13 cellular contexts compared by ENCODE assay signal in the genomic region with DNA sequence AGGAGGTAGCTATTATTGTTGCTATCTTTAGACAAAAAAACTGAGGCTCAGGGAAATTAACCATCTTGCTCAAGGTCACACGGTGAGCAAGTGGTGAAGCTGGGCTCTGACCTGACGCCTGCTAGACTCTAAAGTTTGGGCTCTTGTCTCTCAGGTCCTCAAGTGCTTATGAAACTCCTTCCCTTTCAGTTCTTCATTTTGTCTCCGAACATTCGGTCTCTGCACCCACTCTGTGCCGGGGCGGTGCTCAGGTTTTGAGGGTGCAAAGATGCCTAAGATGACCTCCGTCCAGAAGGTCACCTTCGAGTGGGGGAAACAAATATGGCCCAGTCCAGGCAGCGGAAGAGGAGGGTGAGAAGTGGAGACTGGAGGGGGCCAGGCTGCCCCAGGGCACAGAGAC. TPM values are rescaled to one million over a fixed set of nuclear protein-coding genes. Genes with fewer than 3 reads are reported as not detected.
DNase-seq lines count a peak whose midpoint lies in the region; ATAC-seq and TF ChIP-seq lines count a peak whose summit lies in the region.
"Had no signal": no experiment of that assay in that cellular context is flagged by ENCODE, and none has a peak within 500 bp of the region (broad histone marks: within the 10 kb centered on the region; RNA-seq: fewer than 3 reads in every experiment).

No MANE protein-coding gene starts in this region.

- TF ChIP-seq CTCF in GM13976 (IDR thresholded peaks at IDR 0.05; ENCODE audit: borderline replicate concordance, control extremely low read depth, extremely low read depth, insufficient read depth, missing control alignments): no peak
- TF ChIP-seq CTCF in GM20000 (IDR thresholded peaks at IDR 0.05; ENCODE audit: extremely low read depth, missing control alignments): no peak
- no peak for TF ChIP-seq CTCF in OCI-LY7 (conservative IDR thresholded peaks at IDR 0.05; ENCODE audit: low read length)
- TF ChIP-seq CTCF in H9 (conservative IDR thresholded peaks at IDR 0.05): no peak

- no CpG with 5 or more reads among the region's 9 CpGs for WGBS in H9 (ENCODE audit: extremely low coverage, insufficient read length, low lambda C conversion rate)

- no peaks in the 10 kb centered on the region for H4K20me1 ChIP-seq in OCI-LY7 (ENCODE audit: insufficient read depth, low read length)
- no peaks in the 10 kb centered on the region for H4K20me1 ChIP-seq in H9 (ENCODE audit: control insufficient read depth, insufficient read depth, insufficient read length)

- H3K14ac ChIP-seq in H9 (ENCODE audit: insufficient read depth, low read length): no peak overlapping the region

- H3K27me3 Mint-ChIP-seq in H9 (ENCODE audit: low read depth): peaks cover 16% of the 10 kb centered on the region

- H3K9me3 Mint-ChIP-seq in H9: no peaks in the 10 kb centered on the region
- H3K9me3 Mint-ChIP-seq: T-helper 2 cell treated with Interferon-gamma antibody and Interleukin-4, amounts not matched to agents 5 μg/mL and 100 μg/mL, for 36 hours had no signal

- H3K79me1 ChIP-seq in H9 (ENCODE audit: insufficient read depth, low read depth, low read length, poor library complexity, severe bottlenecking): no peaks in the 10 kb centered on the region

- no peak overlapping the region for H2BK120ac ChIP-seq in H9 (ENCODE audit: low read depth, low read length, poor library complexity, severe bottlenecking)

- intact Hi-C loops in OCI-LY7 (cut with micrococcal nuclease; ENCODE audit: unreplicated experiment): loop anchor here (1.0 kb wide), 1 partner anchor 23 kb away; a partner anchor contains a TSS

- H2BK20ac ChIP-seq in H9 (ENCODE audit: low read depth, low read length, poor library complexity, severe bottlenecking): no peak overlapping the region

- H2AFZ ChIP-seq in OCI-LY7 (ENCODE audit: low read length) (no peak overlapping the region), H9 (ENCODE audit: low read length) (no peak overlapping the region)

- no peak overlapping the region for H4K8ac ChIP-seq in H9 (replicated peaks; ENCODE audit: insufficient read length, low read depth, low read length)

- no peaks in the 10 kb centered on the region for H3K9me2 ChIP-seq in OCI-LY7 (ENCODE audit: insufficient read depth, low read length)

- no peak overlapping the region for H3K4ac ChIP-seq in H9 (ENCODE audit: low read depth, low read length)

- in situ Hi-C loops in GM13976 (cut with MboI; ENCODE audit: low sequenced_read_pairs, unreplicated experiment): no loop called here

- no peak overlapping the region for H4K91ac ChIP-seq in H9 (ENCODE audit: insufficient read length, low read depth, low read length)

- no peaks in the 10 kb centered on the region for H3K36me3 Mint-ChIP-seq in H9 (ENCODE audit: insufficient read depth in 1 of 3, low read depth in 3 of 3)
- H3K36me3 Mint-ChIP-seq: activated naive CD8-positive, alpha-beta T cell had no signal

- H3K4me1 Mint-ChIP-seq in H9: peaks cover 16 to 25% of the 10 kb centered on the region in 2 experiments

- H3T11ph ChIP-seq in H9 (ENCODE audit: low read length): no peak overlapping the region

- H3K4me2 ChIP-seq in OCI-LY7 (ENCODE audit: low read length) (no peak overlapping the region), H9 (ENCODE audit: insufficient read depth, insufficient read length, low read length) (no peak overlapping the region)

- no peaks in the 10 kb centered on the region; the same call in 1 of the 2 replicates for H3K27me3 ChIP-seq in H9 (ENCODE audit: insufficient read depth, low read length)
- H3K27me3 ChIP-seq: ovary had no signal

- CTCF ChIA-PET in OCI-LY7 (lab: Charles Lee; ENCODE audit: unreplicated experiment): interaction anchor here (1.0 kb wide), 1 partner anchor 24 kb away, joined by 3 read pairs; no protein-coding TSS in a partner anchor

- no peak overlapping the region for H3K27ac Mint-ChIP-seq in H9
- H3K27ac Mint-ChIP-seq: activated naive CD8-positive, alpha-beta T cell; T-helper 2 cell treated with Interferon-gamma antibody and Interleukin-4, amounts not matched to agents 5 μg/mL and 100 μg/mL, for 36 hours had no signal

- no peak overlapping the region for H4K5ac ChIP-seq in H9 (ENCODE audit: insufficient read length, low read depth, low read length)

- no peaks in the 10 kb centered on the region for H3K36me3 ChIP-seq in OCI-LY7 (ENCODE audit: insufficient read depth, low read length)
- H3K36me3 ChIP-seq: ovary had no signal

- no peak overlapping the region for H2AK5ac ChIP-seq in H9 (ENCODE audit: insufficient read length, low read length)

- no peak overlapping the region for H2BK5ac ChIP-seq in H9 (ENCODE audit: insufficient read length, low read length)

- H3K27ac ChIP-seq in OCI-LY7 (ENCODE audit: low read depth, low read length, poor library complexity, severe bottlenecking) (no peak overlapping the region), H9 (ENCODE audit: insufficient read length, low read depth, low read length) (no peak overlapping the region), substantia nigra (ENCODE audit: low read depth, low read length, poor library complexity, severe bottlenecking) (no peak overlapping the region)
- H3K27ac ChIP-seq: ovary had no signal

- no peak overlapping the region for H3K18ac ChIP-seq in H9 (ENCODE audit: insufficient read length, low read depth, low read length)

- POLR2A ChIA-PET in OCI-LY7 (lab: Charles Lee): interaction anchor here (0.7 kb wide), 2 partner anchors 26 to 510 kb away, joined by 3 read pairs; no protein-coding TSS in a partner anchor

- H3K56ac ChIP-seq in H9 (ENCODE audit: insufficient read length, low read depth, low read length): no peak overlapping the region

- no peak overlapping the region for H2BK12ac ChIP-seq in H9 (ENCODE audit: insufficient read length, low read depth, low read length)

- H3K9me3 ChIP-seq in OCI-LY7 (ENCODE audit: low read length) (no peaks in the 10 kb centered on the region), H9 (ENCODE audit: control insufficient read depth, low read depth, low read length) (no peaks in the 10 kb centered on the region)
- H3K9me3 ChIP-seq: ovary had no signal

- no peak overlapping the region for H3K4me3 ChIP-seq in OCI-LY7 (ENCODE audit: low read depth, low read length, poor library complexity, severe bottlenecking)
- H3K4me3 ChIP-seq: ovary had no signal

- peaks cover 6% of the 10 kb centered on the region for H3K4me1 ChIP-seq in OCI-LY7 (ENCODE audit: insufficient read depth, low read length, poor library complexity, severe bottlenecking)
- no peaks in the 10 kb centered on the region for H3K4me1 ChIP-seq in H9 (ENCODE audit: insufficient read depth, low read length)

- DNase-seq in GM13976 (ENCODE audit: low spot score) (peak; percentile 84), GM20000 (ENCODE audit: low spot score) (peak; percentile 83), OCI-LY7 (ENCODE audit: low spot score) (peak; percentile 29), H9 (no peak), substantia nigra (lab: John Stamatoyannopoulos, UW) (no peak), NCI-H2171 (lab: John Stamatoyannopoulos, UW) (no peak)
- DNase-seq in effector CD4-positive, alpha-beta T cell: no peak
- DNase-seq: mammary epithelial cell, ovary had no signal

- no peak overlapping the region for H3K23ac ChIP-seq in H9 (ENCODE audit: insufficient read length, low read depth, low read length)

- H3K4me3 Mint-ChIP-seq in H9: no peak overlapping the region
- H3K4me3 Mint-ChIP-seq: activated naive CD8-positive, alpha-beta T cell; T-helper 2 cell treated with Interferon-gamma antibody and Interleukin-4, amounts not matched to agents 5 μg/mL and 100 μg/mL, for 36 hours had no signal

- no peaks in the 10 kb centered on the region for H3K23me2 ChIP-seq in H9 (ENCODE audit: insufficient read length, low read depth, low read length, poor library complexity, severe bottlenecking)

- no peak overlapping the region for H2BK15ac ChIP-seq in H9 (ENCODE audit: low read depth, low read length)

- BruUV-seq in OCI-LY7 (replicated peaks; lab: Mats Ljungman, UMichigan): no TSS peak

- H3K9ac ChIP-seq in H9 (ENCODE audit: extremely low read depth, insufficient read length, low read length): no peak overlapping the region

- peak; percentile 76 for ATAC-seq in HG02973 (IDR thresholded peaks at IDR 0.05; ENCODE audit: unreplicated experiment)

- H3K79me2 ChIP-seq in OCI-LY7 (ENCODE audit: insufficient read depth, low read depth, low read length) (no peaks in the 10 kb centered on the region), H9 (ENCODE audit: insufficient read depth, low read length) (no peaks in the 10 kb centered on the region)

RNA-seq across cellular contexts. Expression of a gene that starts 16.0 kb away (rescaled TPM):
- 0.15 TPM in 1 of 2 replicates, not detected in the other for total RNA-seq in OCI-LY7 (2014; rRNA removed; shearing (Covaris generic))
- total RNA-seq in OCI-LY7 (2022): not detected in 2 replicates
- total RNA-seq in H9 (2021): 5.1 and 5.7 TPM in 2 replicates
- total RNA-seq: activated CD8-positive, alpha-beta memory T cell treated with anti-CD3 and anti-CD28 coated beads for 36 hours had no signal

RNA-seq across cellular contexts. Expression of a gene that starts 22.1 kb away (rescaled TPM):
- 10.2 and 12.9 TPM in 2 replicates for total RNA-seq in OCI-LY7 (2014; rRNA removed; shearing (Covaris generic))
- total RNA-seq in OCI-LY7 (2022) (23.9 and 25.6 TPM in 2 replicates), H9 (2021) (9.4 and 9.6 TPM in 2 replicates)

RNA-seq across cellular contexts. Expression of a gene that starts 30.9 kb away (rescaled TPM):
- not detected in 2 replicates for total RNA-seq in OCI-LY7 (2014; rRNA removed; shearing (Covaris generic))
- total RNA-seq in OCI-LY7 (2022): not detected in 2 replicates
- total RNA-seq in H9 (2021): 0.88 and 1.2 TPM in 2 replicates

RNA-seq across cellular contexts. Expression of a gene that starts 55.1 kb away (rescaled TPM):
- total RNA-seq in OCI-LY7 (2014; rRNA removed; shearing (Covaris generic)): 1,019 and 1,146 TPM in 2 replicates
- 1,064 and 1,119 TPM in 2 replicates for total RNA-seq in OCI-LY7 (2022)
- total RNA-seq in H9 (2021): 1,107 and 1,147 TPM in 2 replicates

RNA-seq across cellular contexts. Expression of a gene that starts 57.4 kb away (rescaled TPM):
- 110 and 130 TPM in 2 replicates for total RNA-seq in OCI-LY7 (2014; rRNA removed; shearing (Covaris generic))
- total RNA-seq in OCI-LY7 (2022) (94.2 and 102 TPM in 2 replicates), H9 (2021) (45.0 and 49.2 TPM in 2 replicates)

Comparison
In these comparisons a context has a peak if more than half of its experiments do, and no peak if none do; other contexts are left out.
1. DNase-seq: peak in GM13976 (single experiment), GM20000 (single experiment) and OCI-LY7 (single experiment); none in effector CD4-positive, alpha-beta T cell (single experiment), H9 (single experiment), substantia nigra (0 of 49) and NCI-H2171 (single experiment).